In the genomic region with DNA sequence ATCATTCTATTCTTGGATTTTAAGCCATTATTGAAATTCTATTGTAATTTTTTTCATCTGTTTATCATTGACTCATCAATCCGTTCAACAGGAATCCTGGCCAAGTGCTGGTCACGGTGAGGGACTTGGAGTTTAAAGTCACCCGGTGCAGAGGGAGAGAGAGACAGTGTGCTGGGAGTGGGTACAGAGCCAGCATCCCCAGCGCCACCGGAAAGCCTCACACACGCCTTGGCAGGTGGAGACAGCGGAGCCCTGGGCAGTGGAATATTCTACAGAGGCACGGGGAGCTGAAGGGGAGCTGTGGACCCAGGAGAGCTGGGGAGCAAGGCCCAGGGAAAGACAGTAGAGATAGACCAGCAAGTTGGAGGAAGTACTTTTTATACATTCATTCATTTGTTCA, we compare ENCODE assay signal across 18 cellular contexts.
DNase-seq lines count a peak whose midpoint lies in the region; ATAC-seq and TF ChIP-seq lines count a peak whose summit lies in the region.
"Had no signal": no experiment of that assay in that cellular context is flagged by ENCODE, and none has a peak within 500 bp of the region (broad histone marks: within the 10 kb centered on the region; RNA-seq: fewer than 3 reads in every experiment).

No MANE protein-coding gene starts in this region.

- no peak overlapping the region for H3K27ac Mint-ChIP-seq in natural killer cell treated with Interleukin-12 subunit alpha and Interleukin-12 subunit beta and Interleukin-15 and Interleukin-18, amount 100 ng/mL, for 72 hours
- no peak overlapping the region for H3K27ac Mint-ChIP-seq in natural killer cell
- no peak overlapping the region for H3K27ac Mint-ChIP-seq in chondrocyte (ENCODE audit: unreplicated experiment)
- H3K27ac Mint-ChIP-seq in stimulated activated effector memory CD8-positive, alpha-beta T cell treated with anti-CD3 and anti-CD28 coated beads, Interleukin-12 subunit alpha, Interleukin-12 subunit beta, amount 100 ng/mL, for 72 hours = no peak overlapping the region
- H3K27ac Mint-ChIP-seq: B cell; CD8-positive, alpha-beta T cell; IgD-negative memory B cell had no signal

- no peak overlapping the region for H2AFZ ChIP-seq in osteoblast (ENCODE audit: low read length)

- H4K20me1 ChIP-seq in osteoblast (ENCODE audit: insufficient read depth, low read length) = no peaks in the 10 kb centered on the region

- no peak overlapping the region for H3K27ac ChIP-seq in osteoblast (ENCODE audit: low read depth, low read length)
- H3K27ac ChIP-seq: BLaER1 treated with 17β-estradiol and CSF1 and Interleukin-3, amounts not matched to agents 10 nM and 100 nM had no signal

- TF ChIP-seq CTCF in natural killer cell (IDR thresholded peaks at IDR 0.05) (no peak), chondrocyte (IDR thresholded peaks at IDR 0.05) (no peak), osteoblast (IDR thresholded peaks at IDR 0.05; ENCODE audit: extremely low read depth, low read depth, low read length) (no peak), mucosa of descending colon (IDR thresholded peaks at IDR 0.05) (no peak)

- no peaks in the 10 kb centered on the region for H3K79me2 ChIP-seq in osteoblast (ENCODE audit: insufficient read depth, low read length)

- H3K9me3 ChIP-seq in osteoblast (ENCODE audit: low read depth, low read length) (no peaks in the 10 kb centered on the region), mucosa of descending colon (no peaks in the 10 kb centered on the region)
- H3K9me3 ChIP-seq: BLaER1 treated with 17β-estradiol and CSF1 and Interleukin-3, amounts not matched to agents 10 nM and 100 nM had no signal

- H3K36me3 ChIP-seq in osteoblast (ENCODE audit: insufficient read depth, low read length) = no peaks in the 10 kb centered on the region
- no peaks in the 10 kb centered on the region for H3K36me3 ChIP-seq in mucosa of descending colon (ENCODE audit: low read depth)
- H3K36me3 ChIP-seq: BLaER1 treated with 17β-estradiol and CSF1 and Interleukin-3, amounts not matched to agents 10 nM and 100 nM had no signal

- H3K4me3 ChIP-seq in osteoblast (ENCODE audit: insufficient read depth, low read length) (no peak overlapping the region), mucosa of descending colon (no peak overlapping the region)
- H3K4me3 ChIP-seq: BLaER1 treated with 17β-estradiol and CSF1 and Interleukin-3, amounts not matched to agents 10 nM and 100 nM had no signal

- DNase-seq in natural killer cell treated with Interleukin-12 subunit alpha and Interleukin-12 subunit beta and Interleukin-15 and Interleukin-18, amount 100 ng/mL, for 72 hours (ENCODE audit: low spot score) = peak; percentile 20
- DNase-seq in natural killer cell (no peak), chondrocyte (ENCODE audit: low spot score) (peak; percentile 72), osteoblast (ENCODE audit: insufficient read length, low spot score, missing footprints) (peak; percentile 6), mucosa of descending colon (no peak)
- no peak for DNase-seq in stimulated activated effector memory CD8-positive, alpha-beta T cell treated with anti-CD3 and anti-CD28 coated beads, Interleukin-12 subunit alpha, Interleukin-12 subunit beta, amount 100 ng/mL, for 72 hours (ENCODE audit: low spot score in 2 of 2)
- DNase-seq: Calu3; CD8-positive, alpha-beta T cell; DMS53; DND-41; EL; GOT3; H7 had no signal

- intact Hi-C loops in natural killer cell (cut with micrococcal nuclease) = no loop called here
- intact Hi-C loops in mucosa of descending colon (cut with DNase I, micrococcal nuclease) = no loop called here

- no peak overlapping the region for H3K4me3 Mint-ChIP-seq in natural killer cell treated with Interleukin-12 subunit alpha and Interleukin-12 subunit beta and Interleukin-15 and Interleukin-18, amount 100 ng/mL, for 72 hours
- H3K4me3 Mint-ChIP-seq in natural killer cell (no peak overlapping the region), chondrocyte (ENCODE audit: unreplicated experiment) (no peak overlapping the region)
- no peak overlapping the region for H3K4me3 Mint-ChIP-seq in stimulated activated effector memory CD8-positive, alpha-beta T cell treated with anti-CD3 and anti-CD28 coated beads, Interleukin-12 subunit alpha, Interleukin-12 subunit beta, amount 100 ng/mL, for 72 hours
- H3K4me3 Mint-ChIP-seq: B cell; CD8-positive, alpha-beta T cell; IgD-negative memory B cell had no signal

- no peaks in the 10 kb centered on the region for H3K9me3 Mint-ChIP-seq in natural killer cell treated with Interleukin-12 subunit alpha and Interleukin-12 subunit beta and Interleukin-15 and Interleukin-18, amount 100 ng/mL, for 72 hours
- peaks cover 4 to 5% of the 10 kb centered on the region in 2 donors for H3K9me3 Mint-ChIP-seq in natural killer cell
- no peaks in the 10 kb centered on the region for H3K9me3 Mint-ChIP-seq in chondrocyte (ENCODE audit: low read depth)
- peaks cover 4% of the 10 kb centered on the region for H3K9me3 Mint-ChIP-seq in stimulated activated effector memory CD8-positive, alpha-beta T cell treated with anti-CD3 and anti-CD28 coated beads, Interleukin-12 subunit alpha, Interleukin-12 subunit beta, amount 100 ng/mL, for 72 hours
- H3K9me3 Mint-ChIP-seq: IgD-negative memory B cell had no signal

- ATAC-seq in natural killer cell treated with Interleukin-12 subunit alpha and Interleukin-12 subunit beta and Interleukin-15 and Interleukin-18, amount 100 ng/mL, for 72 hours = no peak
- ATAC-seq in natural killer cell (no peak), HG02870 (IDR thresholded peaks at IDR 0.05; ENCODE audit: unreplicated experiment) (no peak), mucosa of descending colon (no peak)
- no peak for ATAC-seq in stimulated activated effector memory CD8-positive, alpha-beta T cell treated with anti-CD3 and anti-CD28 coated beads, Interleukin-12 subunit alpha, Interleukin-12 subunit beta, amount 100 ng/mL, for 72 hours
- ATAC-seq: CD8-positive, alpha-beta T cell; HCT116 had no signal

- H3K4me1 Mint-ChIP-seq in natural killer cell treated with Interleukin-12 subunit alpha and Interleukin-12 subunit beta and Interleukin-15 and Interleukin-18, amount 100 ng/mL, for 72 hours (ENCODE audit: low read depth in 2 of 2) = peaks cover 0 to 3% of the 10 kb centered on the region in 2 donors
- H3K4me1 Mint-ChIP-seq in natural killer cell = no peaks in the 10 kb centered on the region
- no peaks in the 10 kb centered on the region for H3K4me1 Mint-ChIP-seq in chondrocyte (ENCODE audit: low read depth)
- no peaks in the 10 kb centered on the region for H3K4me1 Mint-ChIP-seq in stimulated activated effector memory CD8-positive, alpha-beta T cell treated with anti-CD3 and anti-CD28 coated beads, Interleukin-12 subunit alpha, Interleukin-12 subunit beta, amount 100 ng/mL, for 72 hours
- H3K4me1 Mint-ChIP-seq: B cell, IgD-negative memory B cell had no signal

- H3K36me3 Mint-ChIP-seq in natural killer cell treated with Interleukin-12 subunit alpha and Interleukin-12 subunit beta and Interleukin-15 and Interleukin-18, amount 100 ng/mL, for 72 hours = no peaks in the 10 kb centered on the region
- H3K36me3 Mint-ChIP-seq in natural killer cell = no peaks in the 10 kb centered on the region
- H3K36me3 Mint-ChIP-seq in chondrocyte (ENCODE audit: low read depth) = no peaks in the 10 kb centered on the region
- no peaks in the 10 kb centered on the region for H3K36me3 Mint-ChIP-seq in stimulated activated effector memory CD8-positive, alpha-beta T cell treated with anti-CD3 and anti-CD28 coated beads, Interleukin-12 subunit alpha, Interleukin-12 subunit beta, amount 100 ng/mL, for 72 hours
- H3K36me3 Mint-ChIP-seq: CD8-positive, alpha-beta T cell; IgD-negative memory B cell had no signal

- no peaks in the 10 kb centered on the region for H3K27me3 Mint-ChIP-seq in natural killer cell treated with Interleukin-12 subunit alpha and Interleukin-12 subunit beta and Interleukin-15 and Interleukin-18, amount 100 ng/mL, for 72 hours
- peaks cover 0 to 3% of the 10 kb centered on the region in 2 donors for H3K27me3 Mint-ChIP-seq in natural killer cell (ENCODE audit: low read depth in 2 of 2)
- H3K27me3 Mint-ChIP-seq in chondrocyte (ENCODE audit: low read depth) = peaks cover 14% of the 10 kb centered on the region
- H3K27me3 Mint-ChIP-seq: B cell, IgD-negative memory B cell had no signal

- H3K4me2 ChIP-seq in osteoblast (ENCODE audit: insufficient read depth, low read length) = no peak overlapping the region
- H3K4me2 ChIP-seq: BLaER1 treated with 17β-estradiol and CSF1 and Interleukin-3, amounts not matched to agents 10 nM and 100 nM had no signal

- H3K4me1 ChIP-seq in osteoblast (ENCODE audit: insufficient read depth, low read length) (no peaks in the 10 kb centered on the region), mucosa of descending colon (ENCODE audit: low read depth) (no peaks in the 10 kb centered on the region)

- H3K27me3 ChIP-seq in osteoblast (ENCODE audit: insufficient read depth, low read length) = no peaks in the 10 kb centered on the region
- H3K27me3 ChIP-seq: BLaER1 treated with 17β-estradiol and CSF1 and Interleukin-3, amounts not matched to agents 10 nM and 100 nM had no signal

Comparison
In these comparisons a context has a peak if more than half of its experiments do, and no peak if none do; other contexts are left out.
1. DNase-seq: peak in natural killer cell treated with Interleukin-12 subunit alpha and Interleukin-12 subunit beta and Interleukin-15 and Interleukin-18, amount 100 ng/mL, for 72 hours (single experiment), chondrocyte (single experiment) and osteoblast (single experiment); none in natural killer cell (single experiment), mucosa of descending colon (0 of 3) and stimulated activated effector memory CD8-positive, alpha-beta T cell treated with anti-CD3 and anti-CD28 coated beads, Interleukin-12 subunit alpha, Interleukin-12 subunit beta, amount 100 ng/mL, for 72 hours (0 of 2).